17 cellular contexts compared by ENCODE assay signal in genomic region chr6:3882865-3883264, GRCh38. TPM values are rescaled to one million over a fixed set of nuclear protein-coding genes. Genes with fewer than 3 reads are reported as not detected.
DNase-seq lines count a peak whose midpoint lies in the region; ATAC-seq, FAIRE-seq and TF ChIP-seq lines count a peak whose summit lies in the region.
"Had no signal": no experiment of that assay in that cellular context is flagged by ENCODE, and none has a peak within 500 bp of the region (broad histone marks: within the 10 kb centered on the region; RNA-seq: fewer than 3 reads in every experiment).

No MANE protein-coding gene starts in this region.

- no peak overlapping the region for H2BK15ac ChIP-seq in mesendoderm (replicated peaks; ENCODE audit: low read depth)

- no peak overlapping the region for H2BK120ac ChIP-seq in mesendoderm (ENCODE audit: low read depth, low read length)

- FAIRE-seq in GM12891 (lab: Jason Lieb, UNC), result no peak
- FAIRE-seq: bronchial epithelial cell, endometrium had no signal

- H3K4me3 ChIP-seq in cardiac fibroblast (replicated peaks in 1 of 2; ENCODE audit: low read depth in 2 of 2, low read length in 2 of 2), result no peak overlapping the region
- no peak overlapping the region for H3K4me3 ChIP-seq in subcutaneous abdominal adipose tissue (ENCODE audit: low read depth in 1 of 5, low read length in 5 of 5)
- no peak overlapping the region for H3K4me3 ChIP-seq in mesendoderm (ENCODE audit: low read length)

- H3K27me3 ChIP-seq in subcutaneous abdominal adipose tissue (ENCODE audit: control insufficient read depth in 5 of 5, insufficient read depth in 4 of 5, low read length in 5 of 5) (no peaks in the 10 kb centered on the region), mesendoderm (ENCODE audit: insufficient read depth, low read length, poor library complexity) (no peaks in the 10 kb centered on the region)

- H4K8ac ChIP-seq in mesendoderm (ENCODE audit: low read depth, low read length), result no peak overlapping the region

- H2BK5ac ChIP-seq in mesendoderm (ENCODE audit: low read length), result no peak overlapping the region

- H3K4me1 ChIP-seq in subcutaneous abdominal adipose tissue (ENCODE audit: control insufficient read depth in 5 of 5, insufficient read depth in 5 of 5, low read length in 5 of 5) (peaks cover 12 to 44% (median 38%) of the 10 kb centered on the region in 5 donors), mesendoderm (ENCODE audit: control insufficient read depth, low read depth, low read length) (no peaks in the 10 kb centered on the region)

- H3K9ac ChIP-seq in subcutaneous abdominal adipose tissue (ENCODE audit: low read length in 5 of 5) (no peak overlapping the region), mesendoderm (ENCODE audit: low read length) (no peak overlapping the region)

- no CpG with 5 or more reads among the region's 5 CpGs for WGBS in mesendoderm (ENCODE audit: extremely low coverage, insufficient coverage, low lambda C conversion rate)

- no peaks in the 10 kb centered on the region for H3K79me2 ChIP-seq in mesendoderm (ENCODE audit: control insufficient read depth, insufficient read depth, low read length)

- no peak overlapping the region for H2AK5ac ChIP-seq in mesendoderm (ENCODE audit: low read length)

- no peak overlapping the region for H3K4ac ChIP-seq in mesendoderm (ENCODE audit: low read depth, low read length)

- ATAC-seq in GM18870 (IDR thresholded peaks at IDR 0.05; ENCODE audit: unreplicated experiment), result no peak
- ATAC-seq: stimulated activated memory B cell treated with anti-CD40 and anti-IgM and Interleukin-4, amounts not matched to agents 10 μg/mL and 1 μg/mL and 100 μg/mL, for 72 hours had no signal

- H4K5ac ChIP-seq in mesendoderm (ENCODE audit: low read length), result no peak overlapping the region

- DNase-seq in GM04504 (ENCODE audit: low read depth), result peak; percentile 86
- peak; percentile 65 to 91 for DNase-seq in cardiac fibroblast (ENCODE audit: low read depth in 2 of 2)
- peak; percentile 42 for DNase-seq in inferior parietal cortex (ENCODE audit: extremely low spot score)
- no peak for DNase-seq in mesendoderm
- DNase-seq in amygdala (lab: John Stamatoyannopoulos, UW), result no peak
- no peak for DNase-seq in GM12891 (ENCODE audit: insufficient read length, low spot score)
- DNase-seq: activated CD4-positive, alpha-beta memory T cell treated with anti-CD3 and anti-CD28 coated beads for 36 hours; GF-D8; H9; midbrain; OCI-M1; stimulated activated CD4-positive, alpha-beta T cell treated with anti-CD3 and anti-CD28 coated beads, Interleukin-4, amount 100 ng/mL, for 1 hour had no signal

- TF ChIP-seq CTCF in cardiac fibroblast (IDR thresholded peaks at IDR 0.05; ENCODE audit: low read depth, low read length), result no peak

- H3K36me3 ChIP-seq in subcutaneous abdominal adipose tissue (ENCODE audit: control insufficient read depth in 5 of 5, insufficient read depth in 5 of 5, low read length in 5 of 5), result no peaks in the 10 kb centered on the region
- no peaks in the 10 kb centered on the region for H3K36me3 ChIP-seq in mesendoderm (ENCODE audit: control insufficient read depth, insufficient read depth, low read length)

- no peak for TF ChIP-seq POLR2A in GM12891 (IDR thresholded peaks at IDR 0.05; ENCODE audit: low read depth, low read length)

- H3K4me2 ChIP-seq in mesendoderm (ENCODE audit: low read length), result no peak overlapping the region

- no peak overlapping the region for H3K18ac ChIP-seq in mesendoderm (ENCODE audit: low read length)

- no peaks in the 10 kb centered on the region for H3K79me1 ChIP-seq in mesendoderm (ENCODE audit: low read length)

- H3K23ac ChIP-seq in mesendoderm (ENCODE audit: low read length), result no peak overlapping the region

- H3K9me3 ChIP-seq in subcutaneous abdominal adipose tissue (ENCODE audit: control insufficient read depth in 5 of 5, low read length in 5 of 5), result no peaks in the 10 kb centered on the region

- peak overlapping the region; percentile 67 for H3K27ac ChIP-seq in subcutaneous abdominal adipose tissue (ENCODE audit: low read depth, low read length)
- no peak overlapping the region for H3K27ac ChIP-seq in mesendoderm (ENCODE audit: low read depth, low read length)

- H3K56ac ChIP-seq in mesendoderm (ENCODE audit: low read length), result no peak overlapping the region

TF ChIP-seq in GM12891, 5 proteins besides CTCF, POLR2A, EP300 and RAD21:
- TF ChIP-seq PAX5 (IDR thresholded peaks at IDR 0.05; ENCODE audit: insufficient read depth, low read length, severe bottlenecking) (no peak), POU2F2 (IDR thresholded peaks at IDR 0.05; ENCODE audit: low read depth, low read length) (no peak), POLR2AphosphoS5 (IDR thresholded peaks at IDR 0.05; ENCODE audit: low read depth, low read length) (no peak), SPI1 (IDR thresholded peaks at IDR 0.05; ENCODE audit: low read depth, low read length) (no peak)
TF ChIP-seq in GM12891: peak in this region for 0.

RNA-seq across cellular contexts. Expression of gene FAM50B, which starts 33.7 kb away (rescaled TPM):
- 2.5 TPM for polyA plus RNA-seq in mesendoderm (2013, experiment 1 of 2)
- 2.2 TPM for polyA plus RNA-seq in mesendoderm (2013, experiment 2 of 2)
- 5.0 TPM for polyA plus RNA-seq in GM12891 (2012; ENCODE audit: low read depth, missing spikeins)

Comparison
In these comparisons a context has a peak if more than half of its experiments do, and no peak if none do; other contexts are left out.
1. DNase-seq: peak in GM04504 (single experiment), cardiac fibroblast (2 of 2) and inferior parietal cortex (single experiment); none in mesendoderm (single experiment), amygdala (0 of 56) and GM12891 (single experiment).